Comparison of ENCODE assay signal across 15 cellular contexts in the genomic region with DNA sequence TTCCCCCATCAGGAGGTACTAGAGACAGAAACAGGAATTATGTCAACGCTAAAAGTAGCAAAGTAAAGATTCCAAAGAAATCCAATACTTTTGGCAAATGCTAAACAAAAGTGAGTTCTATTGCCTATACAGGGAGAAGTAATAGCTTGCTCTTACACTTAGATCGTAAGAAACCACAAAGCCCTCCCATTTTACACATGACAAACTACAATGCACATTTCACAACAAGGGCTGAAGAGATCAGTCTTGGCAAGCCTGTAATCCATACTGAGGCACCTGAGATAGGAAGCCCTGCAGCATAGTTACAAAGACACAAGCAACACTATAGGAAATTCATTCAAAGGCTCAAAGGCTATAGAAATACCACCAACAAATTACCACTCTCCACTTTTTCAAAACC. TPM values are rescaled to one million over a fixed set of nuclear protein-coding genes. Genes with fewer than 3 reads are reported as not detected.
DNase-seq lines count a peak whose midpoint lies in the region; ATAC-seq, FAIRE-seq and TF ChIP-seq lines count a peak whose summit lies in the region.
"Had no signal": no experiment of that assay in that cellular context is flagged by ENCODE, and none has a peak within 500 bp of the region (broad histone marks: within the 10 kb centered on the region; RNA-seq: fewer than 3 reads in every experiment).

No MANE protein-coding gene starts in this region.

- no peaks in the 10 kb centered on the region for H3K9me3 ChIP-seq in OCI-LY3 (ENCODE audit: insufficient read depth, low read length)
- H3K9me3 ChIP-seq in small intestine (ENCODE audit: control insufficient read depth, low read depth) = no peaks in the 10 kb centered on the region
- H3K9me3 ChIP-seq: pancreas, SK-N-SH, testis had no signal

- H3K27me3 ChIP-seq in OCI-LY3 (ENCODE audit: low read depth, low read length) (no peaks in the 10 kb centered on the region), small intestine (ENCODE audit: control insufficient read depth in 2 of 2, insufficient read depth in 2 of 2, low read length in 2 of 2) (no peaks in the 10 kb centered on the region)
- H3K27me3 ChIP-seq: pancreas, testis had no signal

- H3K4me3 Mint-ChIP-seq in activated naive CD4-positive, alpha-beta T cell treated with anti-CD3 and anti-CD28 coated beads, Interleukin-2, amount 50 U/mL, for 24 hours = peak overlapping the region; percentile 19
- no peak overlapping the region for H3K4me3 Mint-ChIP-seq in stimulated activated effector memory CD8-positive, alpha-beta T cell treated with anti-CD3 and anti-CD28 coated beads, Interleukin-12 subunit alpha, Interleukin-12 subunit beta, amount 100 ng/mL, for 72 hours

- H3K36me3 ChIP-seq in OCI-LY3 (replicated peaks; ENCODE audit: low read depth, low read length) = peaks cover 86% of the 10 kb centered on the region
- H3K36me3 ChIP-seq in small intestine (ENCODE audit: control insufficient read depth in 2 of 2, insufficient read depth in 2 of 2, low read length in 2 of 2) = peaks cover 30 to 39% of the 10 kb centered on the region in 2 donors

- peaks cover 78% of the 10 kb centered on the region for H3K4me1 Mint-ChIP-seq in activated naive CD4-positive, alpha-beta T cell treated with anti-CD3 and anti-CD28 coated beads, Interleukin-2, amount 50 U/mL, for 24 hours
- peaks cover 40% of the 10 kb centered on the region for H3K4me1 Mint-ChIP-seq in stimulated activated effector memory CD8-positive, alpha-beta T cell treated with anti-CD3 and anti-CD28 coated beads, Interleukin-12 subunit alpha, Interleukin-12 subunit beta, amount 100 ng/mL, for 72 hours

- ATAC-seq in stimulated activated effector memory CD8-positive, alpha-beta T cell treated with anti-CD3 and anti-CD28 coated beads, Interleukin-12 subunit alpha, Interleukin-12 subunit beta, amount 100 ng/mL, for 72 hours = no peak

- H3K27ac Mint-ChIP-seq in activated naive CD4-positive, alpha-beta T cell treated with anti-CD3 and anti-CD28 coated beads, Interleukin-2, amount 50 U/mL, for 24 hours = no peak overlapping the region
- H3K27ac Mint-ChIP-seq in stimulated activated effector memory CD8-positive, alpha-beta T cell treated with anti-CD3 and anti-CD28 coated beads, Interleukin-12 subunit alpha, Interleukin-12 subunit beta, amount 100 ng/mL, for 72 hours = peak overlapping the region; percentile 6

- H3K27me3 Mint-ChIP-seq in activated naive CD4-positive, alpha-beta T cell treated with anti-CD3 and anti-CD28 coated beads, Interleukin-2, amount 50 U/mL, for 24 hours = no peaks in the 10 kb centered on the region

- peaks cover 58% of the 10 kb centered on the region for H3K4me1 ChIP-seq in OCI-LY3 (ENCODE audit: low read length)
- peaks cover 0 to 2% of the 10 kb centered on the region in 2 donors for H3K4me1 ChIP-seq in small intestine (ENCODE audit: control insufficient read depth in 2 of 2, insufficient read depth in 1 of 2, low read depth in 1 of 2, low read length in 1 of 2)

- H3K9me3 Mint-ChIP-seq in activated naive CD4-positive, alpha-beta T cell treated with anti-CD3 and anti-CD28 coated beads, Interleukin-2, amount 50 U/mL, for 24 hours = no peaks in the 10 kb centered on the region
- H3K9me3 Mint-ChIP-seq in stimulated activated effector memory CD8-positive, alpha-beta T cell treated with anti-CD3 and anti-CD28 coated beads, Interleukin-12 subunit alpha, Interleukin-12 subunit beta, amount 100 ng/mL, for 72 hours = no peaks in the 10 kb centered on the region

- H3K27ac ChIP-seq in OCI-LY3 (ENCODE audit: low read length) (peak overlapping the region; percentile 67), small intestine (ENCODE audit: low read depth in 1 of 2, low read length in 1 of 2) (no peak overlapping the region)
- H3K27ac ChIP-seq: pancreas, testis had no signal

- TF ChIP-seq CTCF in OCI-LY3 (IDR thresholded peaks at IDR 0.05; ENCODE audit: low read depth, low read length) (no peak), epithelial cell of esophagus (IDR thresholded peaks at IDR 0.05; ENCODE audit: insufficient read depth, low read depth, low read length, missing control alignments) (no peak)

- WGBS in small intestine, 3 donors = 77 to 84% (median 80%) methylated on average over 2 of the region's 2 CpGs

- peaks cover 76% of the 10 kb centered on the region for H3K79me2 ChIP-seq in OCI-LY3 (ENCODE audit: low read length)

- DNase-seq in activated naive CD4-positive, alpha-beta T cell treated with anti-CD3 and anti-CD28 coated beads, Interleukin-2, amount 50 U/mL, for 16 hours = no peak
- peak; percentile 76 for DNase-seq in epithelial cell of esophagus (ENCODE audit: low read depth)
- DNase-seq in stimulated activated effector memory CD8-positive, alpha-beta T cell treated with anti-CD3 and anti-CD28 coated beads, Interleukin-12 subunit alpha, Interleukin-12 subunit beta, amount 100 ng/mL, for 72 hours (ENCODE audit: low spot score in 2 of 2) = no peak
- DNase-seq in RCC 7860 (ENCODE audit: low spot score) = no peak
- no peak for DNase-seq in NOMO-1 (lab: John Stamatoyannopoulos, UW; ENCODE audit: unreplicated experiment in 2 of 2)
- DNase-seq in small intestine = no peak
- DNase-seq: effector CD4-positive, alpha-beta T cell; NCI-H2107; pancreas; SK-N-SH; stimulated activated CD4-positive, alpha-beta T cell treated with anti-CD3 and anti-CD28 coated beads, Interleukin-15, amount 100 ng/mL, for 24 hours; testis had no signal

- H4K20me1 ChIP-seq in OCI-LY3 (ENCODE audit: insufficient read depth, low read length) = peaks cover 88% of the 10 kb centered on the region

- no peak overlapping the region for H3K4me3 ChIP-seq in OCI-LY3 (ENCODE audit: low read length)
- H3K4me3 ChIP-seq in epithelial cell of esophagus (ENCODE audit: low read length) = no peak overlapping the region
- H3K4me3 ChIP-seq in small intestine (ENCODE audit: low read depth in 1 of 2, low read length in 2 of 2) = no peak overlapping the region
- H3K4me3 ChIP-seq: pancreas, testis had no signal

- no peak overlapping the region for H3K9ac ChIP-seq in OCI-LY3 (ENCODE audit: low read length)
- H3K9ac ChIP-seq: SK-N-SH had no signal

- H3K36me3 Mint-ChIP-seq in activated naive CD4-positive, alpha-beta T cell treated with anti-CD3 and anti-CD28 coated beads, Interleukin-2, amount 50 U/mL, for 24 hours = peaks cover 40% of the 10 kb centered on the region
- H3K36me3 Mint-ChIP-seq in stimulated activated effector memory CD8-positive, alpha-beta T cell treated with anti-CD3 and anti-CD28 coated beads, Interleukin-12 subunit alpha, Interleukin-12 subunit beta, amount 100 ng/mL, for 72 hours = peaks cover 100% of the 10 kb centered on the region

- H2AFZ ChIP-seq in OCI-LY3 (ENCODE audit: low read depth, low read length) = no peak overlapping the region

- H3K4me2 ChIP-seq in OCI-LY3 (ENCODE audit: low read length) = no peak overlapping the region
- H3K4me2 ChIP-seq: SK-N-SH had no signal

- FAIRE-seq in RCC 7860 (lab: Jason Lieb, UNC) = no peak
- no peak for FAIRE-seq in small intestine (lab: Jason Lieb, UNC)
- FAIRE-seq: frontal cortex, pancreas had no signal

RNA-seq across cellular contexts. Expression of a gene that starts 7.7 kb away (rescaled TPM):
- polyA plus RNA-seq in small intestine = 100 to 1,000 TPM; 257 to 356 (median 269) TPM

RNA-seq across cellular contexts. Expression of a gene that starts 8.3 kb away (rescaled TPM):
- 1 to 10 TPM; 3.2 to 6.4 (median 5.4) TPM for polyA plus RNA-seq in small intestine

RNA-seq across cellular contexts. Expression of a gene that starts 51.1 kb away (rescaled TPM):
- 1 to 10 TPM in 2 of 3 donors, under 1 TPM in 1; 0.27 to 1.6 (median 1.1) TPM for polyA plus RNA-seq in small intestine
